Comparison of ENCODE assay signal across 8 cellular contexts in the genomic region with DNA sequence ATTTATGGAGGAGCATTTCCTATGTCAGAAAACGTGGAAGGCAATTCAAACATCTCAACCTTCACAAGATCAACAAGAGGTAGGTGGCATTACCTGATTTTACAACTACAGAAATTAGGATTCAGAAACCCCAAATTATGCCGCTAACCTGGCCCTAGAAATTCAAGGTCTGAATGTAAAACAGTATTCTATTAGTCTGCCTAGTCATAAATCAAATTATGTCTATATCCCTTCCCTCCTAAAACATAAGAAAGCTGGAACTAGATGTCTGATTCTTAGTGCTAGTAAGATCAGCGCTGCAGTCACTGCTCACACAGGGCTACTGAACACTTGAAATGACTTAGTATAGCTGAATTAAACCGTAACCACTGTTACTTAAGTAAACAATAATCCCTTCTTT. TPM values are rescaled to one million over a fixed set of nuclear protein-coding genes. Genes with fewer than 3 reads are reported as not detected.
DNase-seq lines count a peak whose midpoint lies in the region; ATAC-seq and TF ChIP-seq lines count a peak whose summit lies in the region.

No MANE protein-coding gene starts in this region.

- no peak for TF ChIP-seq EP300 in tibial nerve (IDR thresholded peaks at IDR 0.05)

- TF ChIP-seq CTCF in left lung (IDR thresholded peaks at IDR 0.05) = no peak
- no peak for TF ChIP-seq CTCF in tibial nerve (IDR thresholded peaks at IDR 0.05)

- ATAC-seq in activated T-cell treated with anti-CD3 and anti-CD28 coated beads, Interleukin-2, amount 50 U/mL, for 72 hours (replicated peaks in 1 of 2) = no peak
- ATAC-seq in left lung (no peak), HG03442 (IDR thresholded peaks at IDR 0.05; ENCODE audit: unreplicated experiment) (no peak), HG02571 (IDR thresholded peaks at IDR 0.05; ENCODE audit: unreplicated experiment) (no peak)

- no peaks in the 10 kb centered on the region for H3K9me3 ChIP-seq in adipocyte (ENCODE audit: control insufficient read depth, low read length)
- no peaks in the 10 kb centered on the region for H3K9me3 ChIP-seq in left lung
- H3K9me3 ChIP-seq in tibial nerve = no peaks in the 10 kb centered on the region

- H3K4me1 Mint-ChIP-seq in activated T-cell treated with anti-CD3 and anti-CD28 coated beads, Interleukin-2, amount 50 U/mL, for 72 hours (ENCODE audit: low read depth) = peaks cover 74% of the 10 kb centered on the region

- H3K27me3 ChIP-seq in adipocyte (replicated peaks; ENCODE audit: control insufficient read depth, insufficient read depth, low read length) (no peaks in the 10 kb centered on the region), left lung (no peaks in the 10 kb centered on the region), tibial nerve (no peaks in the 10 kb centered on the region)

- H3K27me3 Mint-ChIP-seq in activated T-cell treated with anti-CD3 and anti-CD28 coated beads, Interleukin-2, amount 50 U/mL, for 72 hours (ENCODE audit: low read depth) = no peaks in the 10 kb centered on the region

- H3K36me3 Mint-ChIP-seq in activated T-cell treated with anti-CD3 and anti-CD28 coated beads, Interleukin-2, amount 50 U/mL, for 72 hours (ENCODE audit: insufficient read depth in 2 of 2) = peaks cover 10 to 25% of the 10 kb centered on the region in 2 donors

- H3K27ac ChIP-seq in left lung (no peak overlapping the region), tibial nerve (peak overlapping the region in 1 of 4 donors; percentile 9)

- H3K4me1 ChIP-seq in adipocyte (ENCODE audit: control insufficient read depth, insufficient read depth, low read length) = peaks cover 22% of the 10 kb centered on the region
- peaks cover 6 to 64% of the 10 kb centered on the region in 2 donors for H3K4me1 ChIP-seq in left lung
- peaks cover 0 to 59% (median 24%) of the 10 kb centered on the region in 4 donors for H3K4me1 ChIP-seq in tibial nerve

- intact Hi-C loops in left lung (cut with DNase I) = no loop called here

- H3K36me3 ChIP-seq in adipocyte (ENCODE audit: control insufficient read depth, insufficient read depth, low read length, severe bottlenecking) = peaks cover 17% of the 10 kb centered on the region
- peaks cover 0 to 19% of the 10 kb centered on the region in 2 donors for H3K36me3 ChIP-seq in left lung
- H3K36me3 ChIP-seq in tibial nerve = peaks cover 0 to 30% (median 0%) of the 10 kb centered on the region in 3 donors

- H3K9me3 Mint-ChIP-seq in activated T-cell treated with anti-CD3 and anti-CD28 coated beads, Interleukin-2, amount 50 U/mL, for 72 hours = no peaks in the 10 kb centered on the region

- peak overlapping the region; percentile 99 to 100 for H3K4me3 Mint-ChIP-seq in activated T-cell treated with anti-CD3 and anti-CD28 coated beads, Interleukin-2, amount 50 U/mL, for 72 hours

- no peak for DNase-seq in activated T-cell treated with anti-CD3 and anti-CD28 coated beads, Interleukin-2, amount 50 U/mL, for 72 hours
- DNase-seq in activated T-cell treated with anti-CD3 and anti-CD28 coated beads, Interleukin-2, amount 50 U/mL, for 1 hour = no peak
- peak; percentile 25 for DNase-seq in adipocyte (ENCODE audit: low read depth)
- DNase-seq in left lung = no peak
- DNase-seq in tibial nerve (ENCODE audit: low spot score in 2 of 2) = no peak
- DNase-seq in ureter (ENCODE audit: low spot score) = no peak

- H3K9ac ChIP-seq in adipocyte (ENCODE audit: low read length) = peak overlapping the region; percentile 99

- H3K4me3 ChIP-seq in adipocyte (ENCODE audit: low read length) = peak overlapping the region; percentile 99
- H3K4me3 ChIP-seq in left lung = peak overlapping the region; percentile 66 to 94
- H3K4me3 ChIP-seq in tibial nerve = peak overlapping the region; percentile 74 to 96 (median 90)

- H3K27ac Mint-ChIP-seq in activated T-cell treated with anti-CD3 and anti-CD28 coated beads, Interleukin-2, amount 50 U/mL, for 72 hours = peak overlapping the region; percentile 98

- TF ChIP-seq POLR2A in tibial nerve (IDR thresholded peaks at IDR 0.05) = no peak

- WGBS in tibial nerve, 2 donors = 23 to 31% methylated on average over 4 of the region's 4 CpGs

RNA-seq across cellular contexts. Expression of a gene that starts 1.4 kb away (rescaled TPM):
- total RNA-seq in activated T-cell treated with anti-CD3 and anti-CD28 coated beads, Interleukin-2, amount 50 U/mL, for 72 hours = 100 to 1,000 TPM; 140 to 154 TPM
- total RNA-seq in left lung (10 to 100 TPM; 71.6 to 89.4 TPM), tibial nerve (100 to 1,000 TPM in 1 of 4 donors, 10 to 100 TPM in 3; 57.6 to 105 (median 83.1) TPM), ureter (104 TPM)

RNA-seq across cellular contexts. Expression of a gene that starts 33.8 kb away (rescaled TPM):
- 100 to 1,000 TPM; 127 to 128 TPM for total RNA-seq in activated T-cell treated with anti-CD3 and anti-CD28 coated beads, Interleukin-2, amount 50 U/mL, for 72 hours
- 10 to 100 TPM; 52.2 to 57.5 TPM for total RNA-seq in left lung
- total RNA-seq in tibial nerve = 10 to 100 TPM; 47.4 to 92.5 (median 51.2) TPM
- total RNA-seq in ureter = 67.0 TPM
